Comparison of ENCODE assay signal across 7 cellular contexts in the genomic region with DNA sequence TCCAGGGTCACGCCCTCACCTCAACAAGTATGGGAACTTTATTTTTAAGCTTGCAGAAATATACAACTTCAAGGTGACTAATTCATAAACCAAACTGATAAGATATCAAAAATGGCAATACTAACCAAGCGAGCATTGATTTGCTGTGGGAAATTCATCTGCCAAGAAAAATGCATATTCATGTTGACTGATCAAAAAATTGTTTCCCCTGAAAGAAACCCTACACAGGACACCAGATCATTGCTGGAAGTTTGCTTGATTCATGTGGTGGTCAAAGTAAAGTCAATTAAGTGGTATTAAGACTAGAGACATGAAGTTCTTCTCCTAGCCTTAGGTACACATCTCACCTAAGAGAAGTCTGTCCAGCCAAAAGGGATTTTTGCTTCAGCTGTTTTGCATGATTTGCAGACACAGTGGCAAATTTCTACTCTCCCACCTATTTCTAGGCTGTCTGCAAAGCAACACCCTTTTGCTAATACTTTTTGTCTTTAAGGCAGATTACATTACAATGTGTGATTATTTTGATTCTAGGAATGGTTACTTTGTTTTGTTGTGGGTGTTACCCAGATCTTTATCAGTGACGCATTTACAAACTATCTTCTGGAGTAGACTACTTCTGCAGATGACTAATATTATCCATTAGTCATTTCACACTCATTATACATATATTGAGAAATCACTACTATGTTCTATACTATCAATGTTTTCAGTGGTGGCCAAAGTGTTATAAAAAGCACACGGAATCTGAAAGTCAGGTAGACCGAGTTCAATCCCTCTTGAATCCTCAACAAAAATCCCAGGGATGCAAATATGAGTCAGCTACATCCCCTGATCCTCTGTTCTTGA. TPM values are rescaled to one million over a fixed set of nuclear protein-coding genes. Genes with fewer than 3 reads are reported as not detected.
DNase-seq lines count a peak whose midpoint lies in the region; ATAC-seq and TF ChIP-seq lines count a peak whose summit lies in the region.

No MANE protein-coding gene starts in this region.

- H3K27ac ChIP-seq in PC-3 (ENCODE audit: low read length) (peak overlapping the region; percentile 69), fibroblast of lung (ENCODE audit: insufficient read depth, low read length) (no peak overlapping the region)

- H2AFZ ChIP-seq in PC-3 (ENCODE audit: low read length) (no peak overlapping the region), fibroblast of lung (ENCODE audit: low read length) (no peak overlapping the region)

- peak; percentile 94 for DNase-seq in PC-3
- DNase-seq in fibroblast of lung (ENCODE audit: low read depth in 2 of 2), result peak; percentile 29 to 54
- DNase-seq in DMS53 treated with DMSO at 0.1 percent for 48 hours (lab: John Stamatoyannopoulos, UW; ENCODE audit: unreplicated experiment), result no peak
- DNase-seq in endothelial cell (ENCODE audit: low spot score), result no peak
- no peak for DNase-seq in Caco-2

- H3K36me3 ChIP-seq in PC-3 (ENCODE audit: low read depth, low read length), result no peaks in the 10 kb centered on the region
- no peaks in the 10 kb centered on the region for H3K36me3 ChIP-seq in fibroblast of lung (ENCODE audit: control insufficient read depth, insufficient read depth, low read length)
- H3K36me3 ChIP-seq in Caco-2 (ENCODE audit: control insufficient read depth, insufficient read depth, low read length), result no peaks in the 10 kb centered on the region

- H3K4me1 Mint-ChIP-seq in endothelial cell (ENCODE audit: unreplicated experiment) (no peaks in the 10 kb centered on the region), Caco-2 (ENCODE audit: low read depth, unreplicated experiment) (no peaks in the 10 kb centered on the region)

- BruUV-seq in PC-3 (replicated peaks; lab: Mats Ljungman, UMichigan) (no TSS peak), Caco-2 (replicated peaks; lab: Mats Ljungman, UMichigan) (no TSS peak)

- H3K9me3 ChIP-seq in PC-3 (ENCODE audit: low read length) (no peaks in the 10 kb centered on the region), fibroblast of lung (ENCODE audit: control insufficient read depth, insufficient read depth, low read depth, low read length) (no peaks in the 10 kb centered on the region), Caco-2 (no peaks in the 10 kb centered on the region)

- H3K4me3 ChIP-seq in PC-3 (ENCODE audit: low read length) (no peak overlapping the region), fibroblast of lung (replicated peaks in 1 of 4; ENCODE audit: control extremely low read depth in 1 of 4, insufficient read depth in 1 of 4, low read depth in 3 of 4, low read length in 4 of 4) (no peak overlapping the region), Caco-2 (ENCODE audit: low read depth, low read length) (no peak overlapping the region)

- H3K9ac ChIP-seq in PC-3 (ENCODE audit: low read length) (0 out of 2 replicates have a peak overlapping the region, but pooled peaks have one; percentile 8), fibroblast of lung (ENCODE audit: insufficient read depth, low read length) (no peak overlapping the region)

- H3K4me3 Mint-ChIP-seq in endothelial cell (ENCODE audit: unreplicated experiment) (no peak overlapping the region), Caco-2 (ENCODE audit: unreplicated experiment) (no peak overlapping the region)

- POLR2A ChIA-PET in PC-3 (lab: Charles Lee; ENCODE audit: unreplicated experiment) (no interaction called here), Caco-2 (lab: Charles Lee) (no interaction called here)

- H3K27me3 Mint-ChIP-seq in endothelial cell (ENCODE audit: unreplicated experiment) (peaks cover 3% of the 10 kb centered on the region), Caco-2 (ENCODE audit: insufficient read depth, unreplicated experiment) (no peaks in the 10 kb centered on the region)

- H3K36me3 Mint-ChIP-seq in endothelial cell (ENCODE audit: low read depth, unreplicated experiment) (no peaks in the 10 kb centered on the region), Caco-2 (ENCODE audit: insufficient read depth, unreplicated experiment) (no peaks in the 10 kb centered on the region)

- ATAC-seq in GM18868 (IDR thresholded peaks at IDR 0.05; ENCODE audit: unreplicated experiment), result peak; percentile 88
- ATAC-seq in HG02610 (IDR thresholded peaks at IDR 0.05; ENCODE audit: unreplicated experiment), result peak; percentile 90
- peak; percentile 88 for ATAC-seq in PC-3

- intact Hi-C loops in PC-3 (cut with micrococcal nuclease) (no loop called here), Caco-2 (cut with micrococcal nuclease; ENCODE audit: unreplicated experiment) (no loop called here)

- no peaks in the 10 kb centered on the region for H3K9me3 Mint-ChIP-seq in endothelial cell (ENCODE audit: unreplicated experiment)
- H3K9me3 Mint-ChIP-seq in Caco-2 (ENCODE audit: unreplicated experiment), result peaks cover 15% of the 10 kb centered on the region

- H3K9me2 ChIP-seq in PC-3 (replicated peaks; ENCODE audit: low read length), result no peaks in the 10 kb centered on the region

- TF ChIP-seq CTCF in PC-3 (conservative IDR thresholded peaks at IDR 0.05; ENCODE audit: low read depth, low read length) (no peak), fibroblast of lung (conservative IDR thresholded peaks at IDR 0.05 in 1 of 2, IDR thresholded peaks at IDR 0.05 in 1 of 2; ENCODE audit: low read depth in 1 of 2, low read length in 2 of 2) (no peak), endothelial cell (IDR thresholded peaks at IDR 0.05; ENCODE audit: unreplicated experiment) (no peak), Caco-2 (IDR thresholded peaks at IDR 0.05; ENCODE audit: insufficient read depth in 1 of 2, low read depth in 1 of 2, low read length in 1 of 2, severe bottlenecking in 1 of 2, unreplicated experiment in 1 of 2) (no peak)

- CTCF ChIA-PET in PC-3 (lab: Charles Lee) (no interaction called here), Caco-2 (lab: Charles Lee) (no interaction called here)

- peaks cover 22% of the 10 kb centered on the region for H3K4me1 ChIP-seq in PC-3 (ENCODE audit: insufficient read depth, low read length)
- H3K4me1 ChIP-seq in fibroblast of lung (ENCODE audit: control insufficient read depth, extremely low read depth, insufficient read depth, low read length), result no peaks in the 10 kb centered on the region
- H3K4me1 ChIP-seq in Caco-2, result no peaks in the 10 kb centered on the region

- H4K20me1 ChIP-seq in PC-3 (ENCODE audit: low read length) (no peaks in the 10 kb centered on the region), fibroblast of lung (ENCODE audit: control insufficient read depth, extremely low read depth, insufficient read depth, low read length) (no peaks in the 10 kb centered on the region)

- no peaks in the 10 kb centered on the region for H3F3A ChIP-seq in PC-3 (ENCODE audit: low read length, unreplicated experiment)

- no peaks in the 10 kb centered on the region for H3K79me2 ChIP-seq in PC-3 (ENCODE audit: low read length)
- no peaks in the 10 kb centered on the region for H3K79me2 ChIP-seq in fibroblast of lung (ENCODE audit: control insufficient read depth, insufficient read depth, low read length)

- H3K27ac Mint-ChIP-seq in endothelial cell (ENCODE audit: unreplicated experiment) (no peak overlapping the region), Caco-2 (ENCODE audit: unreplicated experiment) (no peak overlapping the region)

- H3K4me2 ChIP-seq in PC-3 (ENCODE audit: low read length) (peak overlapping the region; percentile 48), fibroblast of lung (ENCODE audit: extremely low read depth, insufficient read depth, low read length) (no peak overlapping the region)

- H3K27me3 ChIP-seq in PC-3 (ENCODE audit: low read length) (no peaks in the 10 kb centered on the region; the same call in 1 of the 2 replicates), fibroblast of lung (ENCODE audit: control insufficient read depth, insufficient read depth, low read length) (no peaks in the 10 kb centered on the region), Caco-2 (replicated peaks; ENCODE audit: control insufficient read depth, insufficient read depth, low read length) (no peaks in the 10 kb centered on the region)

RNA-seq across cellular contexts. Expression of gene SAMSN1, which starts 12.3 kb away (rescaled TPM):
- total RNA-seq in PC-3 (2014; rRNA removed) (0.63 TPM in 1 of 2 replicates, not detected in the other), fibroblast of lung (not detected in 2 replicates), endothelial cell (ENCODE audit: unreplicated experiment) (2.0 TPM), Caco-2 (2022) (not detected in 2 replicates)
- polyA plus RNA-seq in fibroblast of lung, result not detected in 2 replicates
- polyA plus RNA-seq in fibroblast of lung (2012), result not detected in 2 replicates
- not detected in 2 replicates for polyA minus RNA-seq in fibroblast of lung (ENCODE audit: low replicate concordance)

Comparison
In these comparisons a context has a peak if more than half of its experiments do, and no peak if none do; other contexts are left out.
1. DNase-seq: peak in PC-3 (single experiment) and fibroblast of lung (2 of 2); none in DMS53 treated with DMSO at 0.1 percent for 48 hours (single experiment), endothelial cell (single experiment) and Caco-2 (0 of 2).
2. Peak in every context shown above with its lines, with median percentiles within 50 percentile points of each other: ATAC-seq.